Comparison of ENCODE assay signal across 14 cellular contexts in the genomic region with DNA sequence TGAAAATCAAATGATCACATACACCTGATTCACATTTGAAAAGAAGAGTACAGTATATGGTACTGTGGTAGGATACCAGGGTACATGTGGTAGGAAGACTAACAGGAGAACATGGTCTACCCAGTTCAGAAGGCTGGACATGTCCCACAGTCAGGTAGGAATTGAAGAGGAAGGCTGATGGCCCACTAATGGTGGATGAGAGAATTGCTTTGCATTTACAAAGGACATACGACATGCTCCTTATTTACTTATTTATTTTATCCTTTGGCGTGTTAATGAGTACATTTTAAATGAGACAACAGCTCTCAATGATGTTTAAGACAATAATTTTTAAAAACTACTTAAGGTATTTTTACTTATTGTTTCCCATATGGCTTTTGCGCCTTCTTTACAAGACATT.
DNase-seq lines count a peak whose midpoint lies in the region; ATAC-seq and TF ChIP-seq lines count a peak whose summit lies in the region.
"Had no signal": no experiment of that assay in that cellular context is flagged by ENCODE, and none has a peak within 500 bp of the region (broad histone marks: within the 10 kb centered on the region; RNA-seq: fewer than 3 reads in every experiment).

No MANE protein-coding gene starts in this region.

- ATAC-seq in activated naive CD4-positive, alpha-beta T cell treated with anti-CD3 and anti-CD28 coated beads, Interleukin-2, amount 50 U/mL, for 72 hours, result no peak
- ATAC-seq: left lobe of liver had no signal

- H3K4me1 Mint-ChIP-seq in neural crest cell, result peaks cover under 1% of the 10 kb centered on the region

- no peak overlapping the region for H3K4me3 ChIP-seq in NB4 (ENCODE audit: low read depth, low read length)
- no peak overlapping the region for H3K4me3 ChIP-seq in cardiac fibroblast (replicated peaks in 1 of 2; ENCODE audit: low read depth in 2 of 2, low read length in 2 of 2)
- H3K4me3 ChIP-seq: ascending aorta, thoracic aorta had no signal

- peaks cover 5% of the 10 kb centered on the region for H3K27me3 Mint-ChIP-seq in neural crest cell (ENCODE audit: low read depth)

- H3K4me3 Mint-ChIP-seq in neural crest cell, result no peak overlapping the region

- no peaks in the 10 kb centered on the region for H3K36me3 Mint-ChIP-seq in neural crest cell (ENCODE audit: low read depth)
- H3K36me3 Mint-ChIP-seq in activated naive CD4-positive, alpha-beta T cell treated with anti-CD3 and anti-CD28 coated beads, Interleukin-2, amount 50 U/mL, for 72 hours, result no peaks in the 10 kb centered on the region

- DNase-seq in DMS 273 (lab: John Stamatoyannopoulos, UW; ENCODE audit: unreplicated experiment) (peak; percentile 18), DMS 273 treated with DMSO at 0.1 percent for 48 hours (lab: John Stamatoyannopoulos, UW) (no peak), NB4 (ENCODE audit: low read depth) (peak; percentile 30), cardiac fibroblast (ENCODE audit: low read depth in 2 of 2) (no peak), neural crest cell (ENCODE audit: low read depth, low spot score) (no peak), NCI-H2107 treated with DMSO at 0.1 percent for 48 hours (lab: John Stamatoyannopoulos, UW; ENCODE audit: unreplicated experiment) (no peak)
- no peak for DNase-seq in activated naive CD4-positive, alpha-beta T cell treated with anti-CD3 and anti-CD28 coated beads, Interleukin-2, amount 50 U/mL, for 72 hours (ENCODE audit: low spot score in 2 of 2)
- DNase-seq in activated naive CD4-positive, alpha-beta T cell (lab: John Stamatoyannopoulos, UW), result no peak
- DNase-seq: 8988T, NCI-H1092, T1000 had no signal

- TF ChIP-seq CTCF in NB4 (IDR thresholded peaks at IDR 0.05; ENCODE audit: low read depth, low read length) (no peak), cardiac fibroblast (IDR thresholded peaks at IDR 0.05; ENCODE audit: low read depth, low read length) (peak; percentile 22), neural crest cell (conservative IDR thresholded peaks at IDR 0.05) (peak; percentile 41)

- TF ChIP-seq POLR2A in NB4 (IDR thresholded peaks at IDR 0.05; ENCODE audit: extremely low read depth, insufficient read length), result no peak

- no peaks in the 10 kb centered on the region for H3K9me3 Mint-ChIP-seq in neural crest cell
- peaks cover 0 to 3% of the 10 kb centered on the region in 2 donors for H3K9me3 Mint-ChIP-seq in activated naive CD4-positive, alpha-beta T cell treated with anti-CD3 and anti-CD28 coated beads, Interleukin-2, amount 50 U/mL, for 72 hours

- H3K27ac Mint-ChIP-seq in neural crest cell (ENCODE audit: unreplicated experiment), result no peak overlapping the region
- H3K27ac Mint-ChIP-seq in activated naive CD4-positive, alpha-beta T cell treated with anti-CD3 and anti-CD28 coated beads, Interleukin-2, amount 50 U/mL, for 72 hours, result no peak overlapping the region

Comparison
In these comparisons a context has a peak if more than half of its experiments do, and no peak if none do; other contexts are left out.
1. DNase-seq: peak in DMS 273 (single experiment) and NB4 (single experiment); none in DMS 273 treated with DMSO at 0.1 percent for 48 hours (single experiment), cardiac fibroblast (0 of 2), neural crest cell (single experiment), NCI-H2107 treated with DMSO at 0.1 percent for 48 hours (single experiment), activated naive CD4-positive, alpha-beta T cell treated with anti-CD3 and anti-CD28 coated beads, Interleukin-2, amount 50 U/mL, for 72 hours (0 of 2) and activated naive CD4-positive, alpha-beta T cell (0 of 4).